1 cellular context compared by ENCODE assay signal in genomic region chr5:91885291-91886265, GRCh38.
TF ChIP-seq lines count a peak whose summit lies in the region.

No MANE protein-coding gene starts in this region.

TF ChIP-seq in SK-N-SH, 30 proteins besides CTCF, POLR2A, EP300 and RAD21 (continued from another document):
- TF ChIP-seq REST (IDR thresholded peaks at IDR 0.05; ENCODE audit: low read depth, low read length), result no peak
TF ChIP-seq in SK-N-SH: peak in this region for 0.
